28 cellular contexts compared by ENCODE assay signal in genomic region chr19:18412610-18413239, GRCh38. TPM values are rescaled to one million over a fixed set of nuclear protein-coding genes. Genes with fewer than 3 reads are reported as not detected.
DNase-seq lines count a peak whose midpoint lies in the region; ATAC-seq, FAIRE-seq and TF ChIP-seq lines count a peak whose summit lies in the region.
"Had no signal": no experiment of that assay in that cellular context is flagged by ENCODE, and none has a peak within 500 bp of the region (broad histone marks: within the 10 kb centered on the region; RNA-seq: fewer than 3 reads in every experiment).

No MANE protein-coding gene starts in this region.

- H3K4me2 ChIP-seq in GM23338 (no peak overlapping the region), K562 (ENCODE audit: insufficient read depth, low read length) (no peak overlapping the region)

- no peak for FAIRE-seq in K562 (lab: Jason Lieb, UNC)
- FAIRE-seq: HTR-8/SVneo had no signal

- H3K27ac Mint-ChIP-seq in GM23338 (no peak overlapping the region), nephron (peak overlapping the region; percentile 42 to 76 (median 54))
- H3K27ac Mint-ChIP-seq: activated CD8-positive, alpha-beta T cell treated with anti-CD3 and anti-CD28 coated beads for 36 hours; stimulated activated effector memory CD8-positive, alpha-beta T cell treated with anti-CD3 and anti-CD28 coated beads, Interleukin-12 subunit alpha, Interleukin-12 subunit beta, amount 100 ng/mL, for 72 hours had no signal

- no peak overlapping the region for H3K9ac ChIP-seq in K562 (ENCODE audit: insufficient read depth in 1 of 2, low read depth in 2 of 2, low read length in 2 of 2)
- H3K9ac ChIP-seq: BLaER1 treated with 17β-estradiol and CSF1 and Interleukin-3, amounts not matched to agents 10 nM and 100 nM; GM23248 had no signal

- ATAC-seq in GM23338 (no peak), K562 (no peak), HG02610 (IDR thresholded peaks at IDR 0.05; ENCODE audit: unreplicated experiment) (no peak)
- ATAC-seq: activated CD8-positive, alpha-beta T cell treated with anti-CD3 and anti-CD28 coated beads for 36 hours; esophagus mucosa; foreskin keratinocyte; left cardiac atrium; stimulated activated effector memory CD8-positive, alpha-beta T cell treated with anti-CD3 and anti-CD28 coated beads, Interleukin-12 subunit alpha, Interleukin-12 subunit beta, amount 100 ng/mL, for 72 hours had no signal

- DNase-seq in GM23338 (ENCODE audit: low spot score) (peak; percentile 30), K562 (ENCODE audit: extremely low read depth in 1 of 4, low spot score in 3 of 4) (no peak), NCI-H2171 (lab: John Stamatoyannopoulos, UW) (no peak)
- no peak for DNase-seq in stimulated activated CD4-positive, alpha-beta T cell treated with anti-CD3 and anti-CD28 coated beads, Interleukin-4, amount 100 ng/mL, for 24 hours
- DNase-seq: ACHN; activated CD4-positive, CD25-positive, alpha-beta regulatory T cell; activated CD8-positive, alpha-beta T cell treated with anti-CD3 and anti-CD28 coated beads for 36 hours; activated gamma-delta T cell; cerebellar nuclear complex; DMS79 treated with DMSO at 0.1 percent for 48 hours; effector CD8-positive, alpha-beta T cell; foreskin keratinocyte; GM23248; Karpas-422; left cardiac atrium; mesendoderm; NCI-H510A treated with DMSO at 0.1 percent for 48 hours; retina; SIG-M5; uterus had no signal

- H4K20me1 ChIP-seq in GM23338 (replicated peaks; ENCODE audit: insufficient read depth) = no peaks in the 10 kb centered on the region
- no peaks in the 10 kb centered on the region for H4K20me1 ChIP-seq in K562 (replicated peaks; ENCODE audit: control insufficient read depth, insufficient read depth, low read length)
- H4K20me1 ChIP-seq: BLaER1 treated with 17β-estradiol and CSF1 and Interleukin-3, amounts not matched to agents 10 nM and 100 nM had no signal

- H3K27me3 ChIP-seq in GM23338 (ENCODE audit: insufficient read depth) (peaks cover 6% of the 10 kb centered on the region), K562 (ENCODE audit: control insufficient read depth in 2 of 2, insufficient read depth in 2 of 2, low read length in 2 of 2) (no peaks in the 10 kb centered on the region)
- H3K27me3 ChIP-seq: foreskin keratinocyte, uterus had no signal

- POLR2A ChIA-PET in K562 (lab: Yijun Ruan, JAX) = interaction anchor here (0.6 to 11.1 kb wide), 6 partner anchors 11 to 137 kb away, joined by 3 to 244 read pairs (median 11); partner anchors contain the start of genes GDF15 and JUND

- peaks cover 13% of the 10 kb centered on the region for H3F3A ChIP-seq in GM23338 (replicated peaks; ENCODE audit: low read depth)

- no peaks in the 10 kb centered on the region for H3K36me3 ChIP-seq in GM23338 (ENCODE audit: insufficient read depth)
- H3K36me3 ChIP-seq in K562 (ENCODE audit: control insufficient read depth, insufficient read depth, low read length) = no peaks in the 10 kb centered on the region
- H3K36me3 ChIP-seq: BLaER1 treated with 17β-estradiol and CSF1 and Interleukin-3, amounts not matched to agents 10 nM and 100 nM; uterus had no signal

- H3K27me3 Mint-ChIP-seq in GM23338 (ENCODE audit: insufficient read depth, low read depth, poor library complexity) (peaks cover 28% of the 10 kb centered on the region), nephron (ENCODE audit: low read depth) (peaks cover 5% of the 10 kb centered on the region)

- in situ Hi-C loops in K562 (cut with MboI) = loop anchor here (10.0 kb wide), 1 partner anchor 318 kb away; the partner anchor contains the start of gene MAST3

- no peak for TF ChIP-seq POLR2A in K562 (conservative IDR thresholded peaks at IDR 0.05)

- H3K9me1 ChIP-seq in K562 (ENCODE audit: control insufficient read depth, insufficient read depth, low read length) = no peaks in the 10 kb centered on the region

- no peak overlapping the region for H3K4me3 ChIP-seq in GM23338
- H3K4me3 ChIP-seq in K562 = no peak overlapping the region
- H3K4me3 ChIP-seq: BLaER1 treated with 17β-estradiol and CSF1 and Interleukin-3, amounts not matched to agents 10 nM and 100 nM; GM23248; uterus had no signal

- WGBS in K562 (ENCODE audit: insufficient coverage, low coverage, missing lambda C conversion rate) = 88% methylated on average over 11 of the region's 16 CpGs

- H2AFZ ChIP-seq in GM23338 = no peak overlapping the region
- no peak overlapping the region for H2AFZ ChIP-seq in K562 (ENCODE audit: low read depth, low read length)
- H2AFZ ChIP-seq: GM23248 had no signal

- TF ChIP-seq CTCF in GM23338 (conservative IDR thresholded peaks at IDR 0.05; ENCODE audit: low read depth in 2 of 2) (peak; percentile 5 to 38; a peak in 2 of 4 replicates), K562 (IDR thresholded peaks at IDR 0.05 in 2 of 3, conservative IDR thresholded peaks at IDR 0.05 in 1 of 3; ENCODE audit: insufficient read depth in 2 of 3, low read depth in 1 of 3, low read length in 3 of 3) (peak in 1 of 3 experiments; percentile 26; a peak in 2 of 6 replicates), nephron (IDR thresholded peaks at IDR 0.05; ENCODE audit: unreplicated experiment in 3 of 3) (no peak)

- H3K4me1 Mint-ChIP-seq in GM23338 (peaks cover 27% of the 10 kb centered on the region), nephron (peaks cover 40% of the 10 kb centered on the region)

- no TSS peak for BruUV-seq in K562 (replicated peaks; lab: Mats Ljungman, UMichigan)

- H3K9me3 Mint-ChIP-seq in GM23338 (no peaks in the 10 kb centered on the region), nephron (no peaks in the 10 kb centered on the region)
- H3K9me3 Mint-ChIP-seq: activated CD8-positive, alpha-beta T cell treated with anti-CD3 and anti-CD28 coated beads for 36 hours; stimulated activated effector memory CD8-positive, alpha-beta T cell treated with anti-CD3 and anti-CD28 coated beads, Interleukin-12 subunit alpha, Interleukin-12 subunit beta, amount 100 ng/mL, for 72 hours had no signal

- intact Hi-C loops in K562 (cut with micrococcal nuclease) = loop anchor here (5.0 kb wide), 1 partner anchor 350 kb away; no protein-coding TSS in a partner anchor

- H3K4me3 Mint-ChIP-seq in GM23338 (no peak overlapping the region), nephron (peak overlapping the region in 2 of 3 experiments; percentile 11 to 26)
- H3K4me3 Mint-ChIP-seq: activated CD8-positive, alpha-beta T cell treated with anti-CD3 and anti-CD28 coated beads for 36 hours; stimulated activated effector memory CD8-positive, alpha-beta T cell treated with anti-CD3 and anti-CD28 coated beads, Interleukin-12 subunit alpha, Interleukin-12 subunit beta, amount 100 ng/mL, for 72 hours had no signal

- no peak for TF ChIP-seq RAD21 in K562 (CRISPR knock-in tag; conservative IDR thresholded peaks at IDR 0.05 in 1 of 2, IDR thresholded peaks at IDR 0.05 in 1 of 2)

- H3K9me2 ChIP-seq in GM23338 (ENCODE audit: insufficient read depth) = no peaks in the 10 kb centered on the region

- H3K79me2 ChIP-seq in GM23338 (replicated peaks; ENCODE audit: insufficient read depth) (no peaks in the 10 kb centered on the region), K562 (ENCODE audit: control insufficient read depth, insufficient read depth, low read length) (no peaks in the 10 kb centered on the region; the same call in 2 of the 3 replicates)

- H3K27ac ChIP-seq in GM23338 (ENCODE audit: low read depth) (no peak overlapping the region), K562 (ENCODE audit: extremely low read depth, low read depth, low read length) (no peak overlapping the region)
- H3K27ac ChIP-seq: BLaER1 treated with 17β-estradiol and CSF1 and Interleukin-3, amounts not matched to agents 10 nM and 100 nM; foreskin keratinocyte; GM23248; uterus had no signal

- CTCF ChIA-PET in K562 (lab: Yijun Ruan, JAX; ENCODE audit: low intra/inter-chr PET ratio) = no interaction called here

- no peak for TF ChIP-seq EP300 in K562 (IDR thresholded peaks at IDR 0.05; ENCODE audit: low read length)

- H3K36me3 Mint-ChIP-seq in GM23338 (ENCODE audit: low read depth) (no peaks in the 10 kb centered on the region), nephron (ENCODE audit: low read depth) (no peaks in the 10 kb centered on the region)
- H3K36me3 Mint-ChIP-seq: stimulated activated effector memory CD8-positive, alpha-beta T cell treated with anti-CD3 and anti-CD28 coated beads, Interleukin-12 subunit alpha, Interleukin-12 subunit beta, amount 100 ng/mL, for 72 hours had no signal

- H3K9me3 ChIP-seq in K562 (replicated peaks; ENCODE audit: control insufficient read depth, insufficient read depth, low read depth, low read length) = no peaks in the 10 kb centered on the region
- H3K9me3 ChIP-seq: BLaER1 treated with 17β-estradiol and CSF1 and Interleukin-3, amounts not matched to agents 10 nM and 100 nM; uterus had no signal

- H3K4me1 ChIP-seq in GM23338 (ENCODE audit: insufficient read depth) (peaks cover 8% of the 10 kb centered on the region), K562 (replicated peaks in 1 of 2; ENCODE audit: control insufficient read depth in 2 of 2, insufficient read depth in 2 of 2, low read length in 2 of 2) (peaks cover 31 to 62% of the 10 kb centered on the region in 2 experiments)

RNA-seq across cellular contexts. Expression of gene SSBP4, which starts 6.5 kb away (rescaled TPM):
- 42.8 and 44.4 TPM in 2 replicates for total RNA-seq in GM23338 (2014; rRNA removed; shearing (Covaris generic))
- polyA plus RNA-seq in GM23338 (2016; fragmentation: Nextera tagmentation; extraction: Ambion mirVana) (47.9 and 52.0 TPM in 2 replicates), K562 (2011; rRNA removed) (20.1 and 25.9 TPM in 2 replicates), K562 (2014; fragmentation: Illumina TruSeq; extraction: Trizol) (39.0 and 114 TPM in 2 replicates), K562 (2014; fragmentation: Nextera tagmentation; extraction: Ambion mirVana) (1 to 10 TPM; 1.1 to 1.9 TPM), K562 (2014; rRNA removed) (119 and 133 TPM in 2 replicates)
- total RNA-seq in K562 (2011; cell fraction: chromatin; rRNA removed; ENCODE audit: low replicate concordance) = 28.5 and 141 TPM in 2 replicates
- 209 and 228 TPM in 2 replicates for total RNA-seq in K562 (2011; cell fraction: nucleolus; rRNA removed)
- 68.6 and 76.2 TPM in 2 replicates for total RNA-seq in K562 (2011; cell fraction: nucleoplasm; rRNA removed)
- total RNA-seq in K562 (2014; rRNA removed) (125 and 188 TPM in 2 replicates), K562 (2014; rRNA removed; fragmentation: Illumina TruSeq; extraction: Trizol) (21.2 and 21.4 TPM in 2 replicates), K562 (2015; rRNA removed; fragmentation: Illumina TruSeq; extraction: Trizol) (72.3 and 76.3 TPM in 2 replicates), K562 (2021) (189 TPM in 2 replicates)
- 25.4 and 118 TPM in 2 replicates for polyA plus RNA-seq in K562 (2011; cell fraction: cytosol; rRNA removed)
- 134 and 296 TPM in 2 replicates for polyA plus RNA-seq in K562 (2011; cell fraction: nucleus; rRNA removed)
- polyA plus RNA-seq in K562 (2012) = 81.3 and 110 TPM in 2 replicates
- 3.6 and 7.0 TPM in 2 replicates for polyA minus RNA-seq in K562 (2011; rRNA and poly(A)+ RNA removed)
- polyA minus RNA-seq in K562 (2011; cell fraction: cytosol; rRNA and poly(A)+ RNA removed) = 37.3 and 43.8 TPM in 2 replicates
- polyA minus RNA-seq in K562 (2011; cell fraction: nucleus; rRNA and poly(A)+ RNA removed) = 85.0 and 105 TPM in 2 replicates

RNA-seq across cellular contexts. Expression of gene LRRC25, which starts 15.3 kb away (rescaled TPM):
- 0.17 TPM in 1 of 2 replicates, not detected in the other for total RNA-seq in GM23338 (2014; rRNA removed; shearing (Covaris generic))
- polyA plus RNA-seq in GM23338 (2016; fragmentation: Nextera tagmentation; extraction: Ambion mirVana) (0.14 and 0.24 TPM in 2 replicates), K562 (2011; rRNA removed) (0.10 and 0.42 TPM in 2 replicates), K562 (2014; fragmentation: Illumina TruSeq; extraction: Trizol) (0.10 and 0.25 TPM in 2 replicates), K562 (2014; fragmentation: Nextera tagmentation; extraction: Ambion mirVana) (not detected), K562 (2014; rRNA removed) (0.08 TPM in 1 of 2 replicates, not detected in the other)
- total RNA-seq in K562 (2011; cell fraction: chromatin; rRNA removed; ENCODE audit: low replicate concordance) = 0.25 TPM in 1 of 2 replicates, not detected in the other
- 0.39 and 0.50 TPM in 2 replicates for total RNA-seq in K562 (2011; cell fraction: nucleolus; rRNA removed)
- 0.22 TPM in 1 of 2 replicates, not detected in the other for total RNA-seq in K562 (2011; cell fraction: nucleoplasm; rRNA removed)
- total RNA-seq in K562 (2014; rRNA removed) (0.18 and 0.29 TPM in 2 replicates), K562 (2014; rRNA removed; fragmentation: Illumina TruSeq; extraction: Trizol) (0.07 TPM in 1 of 2 replicates, not detected in the other), K562 (2015; rRNA removed; fragmentation: Illumina TruSeq; extraction: Trizol) (0.30 and 0.36 TPM in 2 replicates), K562 (2021) (0.09 and 0.22 TPM in 2 replicates)
- polyA plus RNA-seq in K562 (2011; cell fraction: cytosol; rRNA removed) = 0.31 and 0.41 TPM in 2 replicates
- polyA plus RNA-seq in K562 (2011; cell fraction: nucleus; rRNA removed) = 0.20 and 0.53 TPM in 2 replicates
- 0.33 and 1.1 TPM in 2 replicates for polyA plus RNA-seq in K562 (2012)
- polyA minus RNA-seq in K562 (2011; rRNA and poly(A)+ RNA removed) = 0.11 and 0.18 TPM in 2 replicates
- 0.57 and 1.1 TPM in 2 replicates for polyA minus RNA-seq in K562 (2011; cell fraction: cytosol; rRNA and poly(A)+ RNA removed)
- polyA minus RNA-seq in K562 (2011; cell fraction: nucleus; rRNA and poly(A)+ RNA removed) = 0.13 and 0.67 TPM in 2 replicates
- total RNA-seq: activated CD8-positive, alpha-beta T cell treated with anti-CD3 and anti-CD28 coated beads for 36 hours; foreskin keratinocyte; GM23248; myocyte; osteocyte had no signal
- polyA plus RNA-seq: foreskin keratinocyte, GM23248 had no signal

RNA-seq across cellular contexts. Expression of gene ISYNA1, which starts 25.2 kb away (rescaled TPM):
- total RNA-seq in GM23338 (2014; rRNA removed; shearing (Covaris generic)) = 199 and 208 TPM in 2 replicates
- polyA plus RNA-seq in GM23338 (2016; fragmentation: Nextera tagmentation; extraction: Ambion mirVana) = 191 and 217 TPM in 2 replicates
- total RNA-seq in K562 (2011; cell fraction: chromatin; rRNA removed; ENCODE audit: low replicate concordance) = 155 and 651 TPM in 2 replicates
- 616 and 678 TPM in 2 replicates for total RNA-seq in K562 (2011; cell fraction: nucleolus; rRNA removed)
- 226 and 284 TPM in 2 replicates for total RNA-seq in K562 (2011; cell fraction: nucleoplasm; rRNA removed)
- 180 and 202 TPM in 2 replicates for total RNA-seq in K562 (2014; rRNA removed)
- total RNA-seq in K562 (2014; rRNA removed; fragmentation: Illumina TruSeq; extraction: Trizol) = 14.6 and 32.0 TPM in 2 replicates
- 93.2 and 96.8 TPM in 2 replicates for total RNA-seq in K562 (2015; rRNA removed; fragmentation: Illumina TruSeq; extraction: Trizol)
- total RNA-seq in K562 (2021) = 435 and 460 TPM in 2 replicates
- polyA plus RNA-seq in K562 (2011; rRNA removed) = 99.3 and 191 TPM in 2 replicates
- 148 and 356 TPM in 2 replicates for polyA plus RNA-seq in K562 (2011; cell fraction: cytosol; rRNA removed)
- 1,012 and 1,382 TPM in 2 replicates for polyA plus RNA-seq in K562 (2011; cell fraction: nucleus; rRNA removed)
- polyA plus RNA-seq in K562 (2012) = 319 and 453 TPM in 2 replicates
- polyA plus RNA-seq in K562 (2014; fragmentation: Illumina TruSeq; extraction: Trizol) = 73.2 and 198 TPM in 2 replicates
- 10 to 100 TPM; 21.8 to 57.6 TPM for polyA plus RNA-seq in K562 (2014; fragmentation: Nextera tagmentation; extraction: Ambion mirVana)
- polyA plus RNA-seq in K562 (2014; rRNA removed) = 376 and 380 TPM in 2 replicates
- 36.7 and 52.6 TPM in 2 replicates for polyA minus RNA-seq in K562 (2011; rRNA and poly(A)+ RNA removed)
- 173 and 245 TPM in 2 replicates for polyA minus RNA-seq in K562 (2011; cell fraction: cytosol; rRNA and poly(A)+ RNA removed)
- 114 and 124 TPM in 2 replicates for polyA minus RNA-seq in K562 (2011; cell fraction: nucleus; rRNA and poly(A)+ RNA removed)

RNA-seq across cellular contexts. Expression of gene GDF15, which starts 26.8 kb away (rescaled TPM):
- 15.7 and 19.8 TPM in 2 replicates for total RNA-seq in GM23338 (2014; rRNA removed; shearing (Covaris generic))
- 12.6 and 18.3 TPM in 2 replicates for polyA plus RNA-seq in GM23338 (2016; fragmentation: Nextera tagmentation; extraction: Ambion mirVana)
- total RNA-seq in K562 (2011; cell fraction: chromatin; rRNA removed; ENCODE audit: low replicate concordance) = 25.1 and 116 TPM in 2 replicates
- 214 and 262 TPM in 2 replicates for total RNA-seq in K562 (2011; cell fraction: nucleolus; rRNA removed)
- total RNA-seq in K562 (2011; cell fraction: nucleoplasm; rRNA removed) = 94.6 and 109 TPM in 2 replicates
- total RNA-seq in K562 (2014; rRNA removed) = 78.0 and 82.4 TPM in 2 replicates
- total RNA-seq in K562 (2014; rRNA removed; fragmentation: Illumina TruSeq; extraction: Trizol) = 7.3 TPM in 2 replicates
- total RNA-seq in K562 (2015; rRNA removed; fragmentation: Illumina TruSeq; extraction: Trizol) = 10.1 and 11.0 TPM in 2 replicates
- total RNA-seq in K562 (2021) = 69.8 and 74.5 TPM in 2 replicates
- 12.5 TPM in 2 replicates for polyA plus RNA-seq in K562 (2011; rRNA removed)
- polyA plus RNA-seq in K562 (2011; cell fraction: cytosol; rRNA removed) = 31.8 and 127 TPM in 2 replicates
- 21.6 and 59.4 TPM in 2 replicates for polyA plus RNA-seq in K562 (2011; cell fraction: nucleus; rRNA removed)
- 50.1 and 369 TPM in 2 replicates for polyA plus RNA-seq in K562 (2012)
- 19.3 and 47.1 TPM in 2 replicates for polyA plus RNA-seq in K562 (2014; fragmentation: Illumina TruSeq; extraction: Trizol)
- 1 to 10 TPM; 2.3 to 2.9 TPM for polyA plus RNA-seq in K562 (2014; fragmentation: Nextera tagmentation; extraction: Ambion mirVana)
- 57.2 and 67.4 TPM in 2 replicates for polyA plus RNA-seq in K562 (2014; rRNA removed)
- 2.4 and 5.6 TPM in 2 replicates for polyA minus RNA-seq in K562 (2011; rRNA and poly(A)+ RNA removed)
- polyA minus RNA-seq in K562 (2011; cell fraction: cytosol; rRNA and poly(A)+ RNA removed) = 31.8 and 32.2 TPM in 2 replicates
- polyA minus RNA-seq in K562 (2011; cell fraction: nucleus; rRNA and poly(A)+ RNA removed) = 18.5 and 24.2 TPM in 2 replicates
- total RNA-seq: activated CD8-positive, alpha-beta T cell treated with anti-CD3 and anti-CD28 coated beads for 36 hours had no signal

Comparison
In these comparisons a context has a peak if more than half of its experiments do, and no peak if none do; other contexts are left out.
1. CTCF ChIP-seq: peak in GM23338 (2 of 2); none in nephron (0 of 3).